28 cellular contexts compared by ENCODE assay signal in the genomic region with DNA sequence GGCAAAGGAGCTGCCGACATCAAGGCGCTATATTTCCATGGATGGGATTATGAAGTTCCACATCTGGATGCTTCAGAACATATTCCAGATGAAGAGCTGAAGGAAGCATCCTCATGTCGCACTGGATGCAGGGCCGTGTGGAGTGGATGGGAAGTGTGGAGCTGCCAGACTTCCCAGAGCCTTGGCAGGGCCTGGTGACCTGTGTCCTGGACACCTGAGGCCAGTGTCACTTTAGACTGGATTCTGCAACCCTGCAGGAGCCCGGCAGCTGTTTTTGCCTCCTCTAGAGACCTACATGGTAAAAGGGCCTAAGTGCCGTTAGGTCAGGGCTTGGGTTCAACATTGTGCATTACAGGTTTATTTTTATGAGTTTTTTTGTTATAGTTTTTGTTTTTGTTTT. TPM values are rescaled to one million over a fixed set of nuclear protein-coding genes. Genes with fewer than 3 reads are reported as not detected.
"Had no signal": no experiment of that assay in that cellular context is flagged by ENCODE, and none has a peak within 500 bp of the region (broad histone marks: within the 10 kb centered on the region; RNA-seq: fewer than 3 reads in every experiment).

No MANE protein-coding gene starts in this region.

- FAIRE-seq: astrocyte, bronchial epithelial cell, frontal cortex had no signal

- DNase-seq: activated B cell treated with CpG ODN at 0.5 μM for 24 hours; activated CD4-positive, alpha-beta T cell treated with anti-CD3 and anti-CD28 coated beads for 48 hours; activated CD4-positive, alpha-beta T cell treated with anti-CD3 and anti-CD28 coated beads, Interleukin-2, amount 50 U/mL, for 1 hour; activated CD4-positive, alpha-beta T cell treated with anti-CD3 and anti-CD28 coated beads, Interleukin-2, amount 50 U/mL, for 48 hours; activated CD8-positive, alpha-beta memory T cell treated with anti-CD3 and anti-CD28 coated beads, Interleukin-2, amount 50 U/mL, for 48 hours; activated gamma-delta T cell; activated naive CD4-positive, alpha-beta T cell treated with anti-CD3 and anti-CD28 coated beads, Interleukin-2, amount 50 U/mL, for 16 hours; activated naive CD4-positive, alpha-beta T cell treated with Interleukin-2 at 50 U/mL for 16 hours; activated T-cell treated with anti-CD3 and anti-CD28 coated beads for 4 hours; activated T-cell treated with anti-CD3 and anti-CD28 coated beads, Interleukin-2, amount 50 U/mL, for 24 hours; activated T-cell treated with anti-CD3 and anti-CD28 coated beads, Interleukin-2, amount 50 U/mL, for 72 hours; amniotic stem cell; anterior cingulate cortex; brain microvascular endothelial cell; dorsolateral prefrontal cortex; effector memory CD4-positive, alpha-beta T cell; endodermal cell; T-helper 1 cell; T-helper 17 cell; T1000; WERI-Rb-1 had no signal

- H3K36me3 ChIP-seq: brain microvascular endothelial cell, WERI-Rb-1 had no signal

- H3K4me3 ChIP-seq: coronary artery, dorsolateral prefrontal cortex had no signal

- H3K27ac ChIP-seq: brain microvascular endothelial cell, coronary artery, dorsolateral prefrontal cortex, WERI-Rb-1 had no signal

- ATAC-seq: activated CD4-positive, CD25-positive, alpha-beta regulatory T cell treated with anti-CD3 and anti-CD28 coated beads, Interleukin-2, amount 50 U/mL, for 24 hours; activated T-cell treated with anti-CD3 and anti-CD28 coated beads, Interleukin-2, amount 50 U/mL, for 72 hours; esophagus mucosa; T-helper 17 cell had no signal

- H3K27me3 ChIP-seq: brain microvascular endothelial cell, dorsolateral prefrontal cortex had no signal

RNA-seq across cellular contexts. Expression of a gene that starts 53.2 kb away (rescaled TPM):
- total RNA-seq: epithelial cell of proximal tubule had no signal
